ENCODE assay signal across 22 cellular contexts in genomic region chr19:18712981-18713380, GRCh38. TPM values are rescaled to one million over a fixed set of nuclear protein-coding genes. Genes with fewer than 3 reads are reported as not detected.
A peak's percentile ranks its signal among the peaks of the same experiment; 100 is the strongest.
DNase-seq lines count a peak whose midpoint lies in the region; ATAC-seq and TF ChIP-seq lines count a peak whose summit lies in the region.
"Had no signal": no experiment of that assay in that cellular context is flagged by ENCODE, and none has a peak within 500 bp of the region (broad histone marks: within the 10 kb centered on the region; RNA-seq: fewer than 3 reads in every experiment).

No MANE protein-coding gene starts in this region.

- no peak overlapping the region for H3K4me3 ChIP-seq in H7 (ENCODE audit: insufficient read depth, low read depth, low read length)
- H3K4me3 ChIP-seq: ascending aorta, gastrocnemius medialis, lower lobe of right lung, suprapubic skin had no signal

- ATAC-seq in GM18520 (IDR thresholded peaks at IDR 0.05; ENCODE audit: unreplicated experiment) (no peak), GM21619 (IDR thresholded peaks at IDR 0.05; ENCODE audit: unreplicated experiment) (no peak)
- ATAC-seq in activated T-cell treated with anti-CD3 and anti-CD28 coated beads, Interleukin-2, amount 50 U/mL, for 4 hours: no peak
- ATAC-seq: activated T-helper 17 cell treated with anti-CD3 and anti-CD28 coated beads, Interleukin-2, amount 50 U/mL, for 72 hours; gastrocnemius medialis; lower lobe of right lung; stimulated activated memory B cell treated with anti-CD40 and anti-IgM and Interleukin-4, amounts not matched to agents 10 μg/mL and 1 μg/mL and 100 μg/mL, for 72 hours had no signal

- H3K27me3 Mint-ChIP-seq in brain (peaks cover 2% of the 10 kb centered on the region), glutamatergic neuron (ENCODE audit: unreplicated experiment) (peaks cover 4% of the 10 kb centered on the region), nephron (ENCODE audit: low read depth) (no peaks in the 10 kb centered on the region)
- H3K27me3 Mint-ChIP-seq in activated T-cell treated with anti-CD3 and anti-CD28 coated beads, Interleukin-2, amount 50 U/mL, for 4 hours (ENCODE audit: low read depth): no peaks in the 10 kb centered on the region
- H3K27me3 Mint-ChIP-seq: activated naive CD8-positive, alpha-beta T cell treated with anti-CD3 and anti-CD28 coated beads for 36 hours; activated T-helper 17 cell treated with anti-CD3 and anti-CD28 coated beads, Interleukin-2, amount 50 U/mL, for 72 hours; CD4-positive, CD25-positive, alpha-beta regulatory T cell; stimulated activated memory B cell treated with anti-CD40 and anti-IgM and Interleukin-4, amounts not matched to agents 10 μg/mL and 1 μg/mL and 100 μg/mL, for 72 hours had no signal

- H3K36me3 ChIP-seq in H7 (replicated peaks; ENCODE audit: control insufficient read depth, insufficient read depth, low read length): no peaks in the 10 kb centered on the region
- H3K36me3 ChIP-seq: gastrocnemius medialis, lower lobe of right lung, suprapubic skin had no signal

- TF ChIP-seq CTCF in brain (conservative IDR thresholded peaks at IDR 0.05): no peak
- no peak for TF ChIP-seq CTCF in glutamatergic neuron (IDR thresholded peaks at IDR 0.05; ENCODE audit: partially characterized antibody, unreplicated experiment)
- no peak for TF ChIP-seq CTCF in nephron (IDR thresholded peaks at IDR 0.05; ENCODE audit: unreplicated experiment in 3 of 3)

- no peaks in the 10 kb centered on the region for H3K27me3 ChIP-seq in H7 (ENCODE audit: control insufficient read depth, insufficient read depth, low read length)
- H3K27me3 ChIP-seq: ascending aorta, gastrocnemius medialis, suprapubic skin had no signal

- H3K36me3 Mint-ChIP-seq in brain (peaks cover 17% of the 10 kb centered on the region), glutamatergic neuron (ENCODE audit: unreplicated experiment) (no peaks in the 10 kb centered on the region), nephron (ENCODE audit: low read depth) (peaks cover 3% of the 10 kb centered on the region)
- H3K36me3 Mint-ChIP-seq in activated T-cell treated with anti-CD3 and anti-CD28 coated beads, Interleukin-2, amount 50 U/mL, for 4 hours (ENCODE audit: insufficient read depth): no peaks in the 10 kb centered on the region
- H3K36me3 Mint-ChIP-seq: activated naive CD8-positive, alpha-beta T cell treated with anti-CD3 and anti-CD28 coated beads for 36 hours had no signal

- H3K4me1 Mint-ChIP-seq in brain (peaks cover 23% of the 10 kb centered on the region), glutamatergic neuron (ENCODE audit: low read depth, unreplicated experiment) (peaks cover 21% of the 10 kb centered on the region), nephron (peaks cover 14% of the 10 kb centered on the region)
- peaks cover 20% of the 10 kb centered on the region for H3K4me1 Mint-ChIP-seq in activated T-cell treated with anti-CD3 and anti-CD28 coated beads, Interleukin-2, amount 50 U/mL, for 4 hours (ENCODE audit: low read depth)

- peak overlapping the region in 3 of 5 experiments; percentile 10 to 91 (median 79) for H3K27ac Mint-ChIP-seq in brain
- peak overlapping the region; percentile 66 for H3K27ac Mint-ChIP-seq in glutamatergic neuron (ENCODE audit: unreplicated experiment)
- peak overlapping the region in 2 of 3 experiments; percentile 70 to 85 for H3K27ac Mint-ChIP-seq in nephron
- H3K27ac Mint-ChIP-seq: activated naive CD8-positive, alpha-beta T cell treated with anti-CD3 and anti-CD28 coated beads for 36 hours; activated T-helper 17 cell treated with anti-CD3 and anti-CD28 coated beads, Interleukin-2, amount 50 U/mL, for 72 hours; CD4-positive, CD25-positive, alpha-beta regulatory T cell; HFFc6; stimulated activated memory B cell treated with anti-CD40 and anti-IgM and Interleukin-4, amounts not matched to agents 10 μg/mL and 1 μg/mL and 100 μg/mL, for 72 hours had no signal

- no peak overlapping the region for H3K4me3 Mint-ChIP-seq in brain
- no peak overlapping the region for H3K4me3 Mint-ChIP-seq in glutamatergic neuron (ENCODE audit: unreplicated experiment)
- no peak overlapping the region for H3K4me3 Mint-ChIP-seq in nephron
- no peak overlapping the region for H3K4me3 Mint-ChIP-seq in activated T-cell treated with anti-CD3 and anti-CD28 coated beads, Interleukin-2, amount 50 U/mL, for 4 hours
- H3K4me3 Mint-ChIP-seq: activated naive CD8-positive, alpha-beta T cell treated with anti-CD3 and anti-CD28 coated beads for 36 hours; activated T-helper 17 cell treated with anti-CD3 and anti-CD28 coated beads, Interleukin-2, amount 50 U/mL, for 72 hours; CD4-positive, CD25-positive, alpha-beta regulatory T cell; HFFc6; stimulated activated memory B cell treated with anti-CD40 and anti-IgM and Interleukin-4, amounts not matched to agents 10 μg/mL and 1 μg/mL and 100 μg/mL, for 72 hours had no signal

- H3K9me3 Mint-ChIP-seq in brain (peaks cover 0 to 4% (median 2%) of the 10 kb centered on the region in 5 experiments), glutamatergic neuron (ENCODE audit: unreplicated experiment) (peaks cover 1% of the 10 kb centered on the region), nephron (no peaks in the 10 kb centered on the region)
- no peaks in the 10 kb centered on the region for H3K9me3 Mint-ChIP-seq in activated T-cell treated with anti-CD3 and anti-CD28 coated beads, Interleukin-2, amount 50 U/mL, for 4 hours
- H3K9me3 Mint-ChIP-seq: activated naive CD8-positive, alpha-beta T cell treated with anti-CD3 and anti-CD28 coated beads for 36 hours; activated T-helper 17 cell treated with anti-CD3 and anti-CD28 coated beads, Interleukin-2, amount 50 U/mL, for 72 hours; CD4-positive, CD25-positive, alpha-beta regulatory T cell; HFFc6; stimulated activated memory B cell treated with anti-CD40 and anti-IgM and Interleukin-4, amounts not matched to agents 10 μg/mL and 1 μg/mL and 100 μg/mL, for 72 hours had no signal

- peak; percentile 19 for DNase-seq in H7
- no peak for DNase-seq in glutamatergic neuron
- no peak for DNase-seq in activated T-cell treated with anti-CD3 and anti-CD28 coated beads, Interleukin-2, amount 50 U/mL, for 4 hours
- DNase-seq: activated naive CD8-positive, alpha-beta T cell treated with anti-CD3 and anti-CD28 coated beads for 36 hours; CD4-positive, CD25-positive, alpha-beta regulatory T cell; gastrocnemius medialis; HFFc6; lower lobe of right lung; NCI-H1105 treated with DMSO at 0.1 percent for 48 hours; NCI-H2081; NCI-H226; NCI-H774; occipital lobe; stimulated activated CD4-positive, alpha-beta T cell treated with anti-CD3 and anti-CD28 coated beads, Interleukin-2, amount 100 ng/mL, for 48 hours had no signal

RNA-seq across cellular contexts. Expression of gene CRTC1, which starts 29.5 kb away (rescaled TPM):
- 3.7 and 6.1 TPM in 2 replicates for total RNA-seq in H7 (2014; rRNA removed; shearing (Covaris generic))
- 29.6 TPM for polyA plus RNA-seq in brain (ENCODE audit: insufficient read depth, low read depth, low replicate concordance)
- total RNA-seq in glutamatergic neuron (ENCODE audit: unreplicated experiment): 28.8 TPM
- total RNA-seq in activated T-cell treated with anti-CD3 and anti-CD28 coated beads, Interleukin-2, amount 50 U/mL, for 4 hours: 1 to 10 TPM; 7.8 to 9.6 (median 8.9) TPM
